ENCODE assay signal across 1 cellular context in the genomic region with DNA sequence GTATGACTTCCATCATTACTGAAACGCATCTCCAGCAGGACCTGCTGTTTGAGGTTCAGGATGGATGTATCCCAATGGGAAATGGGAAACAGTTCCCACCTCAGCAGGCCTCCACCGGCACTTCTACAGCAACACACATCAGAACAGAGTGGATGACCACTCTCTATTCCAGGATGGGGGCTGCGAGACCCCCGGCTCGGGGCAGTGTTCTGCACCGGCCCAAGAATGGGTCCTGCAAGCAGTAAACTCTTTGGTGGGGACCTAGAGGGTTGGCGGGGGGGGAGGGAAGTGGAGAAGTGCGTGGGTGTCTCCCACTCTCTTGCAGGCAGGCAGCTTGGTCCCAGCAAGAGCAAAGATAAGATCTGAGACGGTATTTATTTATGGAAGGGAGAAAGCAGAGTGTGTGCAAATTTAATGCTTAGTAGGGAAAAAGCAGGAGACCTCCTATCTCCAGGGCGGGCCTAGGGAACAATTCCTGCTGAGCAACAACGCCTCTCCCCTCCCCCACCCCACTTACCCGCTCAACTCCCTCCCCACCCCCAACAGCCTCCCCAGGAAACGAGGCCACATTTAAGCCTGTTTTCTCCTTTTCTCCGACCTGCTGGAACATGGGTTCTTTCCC.
TF ChIP-seq lines count a peak whose summit lies in the region.

No MANE protein-coding gene starts in this region.

TF ChIP-seq in H1, 55 proteins besides CTCF, POLR2A, EP300 and RAD21:
- TF ChIP-seq HDAC2 (IDR thresholded peaks at IDR 0.05; ENCODE audit: borderline replicate concordance in 1 of 2, low read depth in 2 of 2, low read length in 2 of 2) (peak in 1 of 2 experiments; percentile 37; a peak in 1 of 4 replicates), MAFK (IDR thresholded peaks at IDR 0.05; ENCODE audit: low read depth, low read length) (no peak)
